In genomic region chr2:221571391-221572179, GRCh38 we compare ENCODE assay signal across 8 cellular contexts. TPM values are rescaled to one million over a fixed set of nuclear protein-coding genes. Genes with fewer than 3 reads are reported as not detected.
DNase-seq lines count a peak whose midpoint lies in the region; ATAC-seq and TF ChIP-seq lines count a peak whose summit lies in the region.

No MANE protein-coding gene starts in this region.

- H3K4me2 ChIP-seq in BLaER1 treated with 17β-estradiol and CSF1 and Interleukin-3, amounts not matched to agents 10 nM and 100 nM, result peak overlapping the region; percentile 96 to 100 (median 100)

- peak overlapping the region; percentile 63 to 77 (median 72) for H3K4me3 ChIP-seq in BLaER1 treated with 17β-estradiol and CSF1 and Interleukin-3, amounts not matched to agents 10 nM and 100 nM
- H3K4me3 ChIP-seq in ectodermal cell (ENCODE audit: insufficient read depth, low read depth, low read length), result peak overlapping the region; percentile 96
- H3K4me3 ChIP-seq in lung, result peak overlapping the region; percentile 72

- H3K36me3 Mint-ChIP-seq in activated CD4-positive, alpha-beta T cell treated with anti-CD3 and anti-CD28 coated beads for 36 hours (ENCODE audit: low read depth), result peaks cover 2% of the 10 kb centered on the region

- DNase-seq in activated CD4-positive, alpha-beta T cell treated with anti-CD3 and anti-CD28 coated beads for 36 hours, result peak; percentile 59
- no peak for DNase-seq in lung (ENCODE audit: low spot score)
- peak; percentile 20 for DNase-seq in stimulated activated naive CD8-positive, alpha-beta T cell treated with anti-CD3 and anti-CD28 coated beads, Interleukin-15, Interleukin-2, amounts not matched to agents 100 U/mL and 50 U/mL, for 24 hours
- no peak for DNase-seq in GM19240 (ENCODE audit: insufficient read length, low spot score)

- intact Hi-C loops in activated CD4-positive, alpha-beta T cell treated with anti-CD3 and anti-CD28 coated beads for 36 hours (cut with DNase I, micrococcal nuclease), result loop anchor here (1.0 to 10.0 kb wide), 13 partner anchors 53 to 1835 kb away; partner anchors contain the start of gene FARSB (in 1 of the 2)

- peaks cover 29% of the 10 kb centered on the region for H3K27me3 Mint-ChIP-seq in activated CD4-positive, alpha-beta T cell treated with anti-CD3 and anti-CD28 coated beads for 36 hours

- peaks cover 42% of the 10 kb centered on the region for H3K4me1 Mint-ChIP-seq in activated CD4-positive, alpha-beta T cell treated with anti-CD3 and anti-CD28 coated beads for 36 hours

- peak overlapping the region; percentile 68 for H3K27ac Mint-ChIP-seq in activated CD4-positive, alpha-beta T cell treated with anti-CD3 and anti-CD28 coated beads for 36 hours

- H3K36me3 ChIP-seq in BLaER1 treated with 17β-estradiol and CSF1 and Interleukin-3, amounts not matched to agents 10 nM and 100 nM, result no peaks in the 10 kb centered on the region
- H3K36me3 ChIP-seq in ectodermal cell (ENCODE audit: control insufficient read depth, insufficient read depth, low read length) (no peaks in the 10 kb centered on the region), lung (ENCODE audit: control insufficient read depth in 2 of 2, insufficient read depth in 2 of 2, low read length in 2 of 2) (no peaks in the 10 kb centered on the region)

- peak overlapping the region; percentile 15 to 76 (median 64); a peak in 20 of 22 replicates for H3K9ac ChIP-seq in BLaER1 treated with 17β-estradiol and CSF1 and Interleukin-3, amounts not matched to agents 10 nM and 100 nM

- H3K27me3 ChIP-seq in BLaER1 treated with 17β-estradiol and CSF1 and Interleukin-3, amounts not matched to agents 10 nM and 100 nM, result peaks cover 44 to 68% (median 58%) of the 10 kb centered on the region in 11 experiments
- H3K27me3 ChIP-seq in ectodermal cell (ENCODE audit: control insufficient read depth, insufficient read depth, low read length, poor library complexity, severe bottlenecking), result peaks cover 8% of the 10 kb centered on the region
- H3K27me3 ChIP-seq in lung (ENCODE audit: control insufficient read depth, insufficient read depth), result no peaks in the 10 kb centered on the region

- H3K27ac ChIP-seq in BLaER1 treated with 17β-estradiol and CSF1 and Interleukin-3, amounts not matched to agents 10 nM and 100 nM, result no peak overlapping the region
- H3K27ac ChIP-seq in ectodermal cell (ENCODE audit: insufficient read depth, low read depth, low read length, poor library complexity, severe bottlenecking) (peak overlapping the region; percentile 47), lung (ENCODE audit: low read depth in 1 of 2, low read length in 1 of 2) (peak overlapping the region; percentile 27 to 80)

- H3K9me3 ChIP-seq in BLaER1 treated with 17β-estradiol and CSF1 and Interleukin-3, amounts not matched to agents 10 nM and 100 nM (replicated peaks in 1 of 11), result no peaks in the 10 kb centered on the region
- H3K9me3 ChIP-seq in ectodermal cell (ENCODE audit: control insufficient read depth, low read length) (no peaks in the 10 kb centered on the region), lung (ENCODE audit: control insufficient read depth in 2 of 2, insufficient read depth in 1 of 2, low read length in 1 of 2) (no peaks in the 10 kb centered on the region)

- 0% methylated on average over 71 of the region's 71 CpGs for WGBS in ectodermal cell, 2 experiments
- 0 to 1% methylated on average over 70 to 71 of the region's 71 CpGs for WGBS in lung, 2 donors

- no peaks in the 10 kb centered on the region for H3K9me3 Mint-ChIP-seq in activated CD4-positive, alpha-beta T cell treated with anti-CD3 and anti-CD28 coated beads for 36 hours (ENCODE audit: low read depth)

- H3K4me3 Mint-ChIP-seq in activated CD4-positive, alpha-beta T cell treated with anti-CD3 and anti-CD28 coated beads for 36 hours, result peak overlapping the region; percentile 79

- POLR2A ChIA-PET in activated CD4-positive, alpha-beta T cell treated with anti-CD3 and anti-CD28 coated beads for 36 hours (lab: Charles Lee), result interaction anchor here (0.7 kb wide), 1 partner anchor 13 kb away, joined by 4 read pairs; no protein-coding TSS in a partner anchor

- peak; percentile 11 for ATAC-seq in GM19397 (IDR thresholded peaks at IDR 0.05; ENCODE audit: unreplicated experiment)
- ATAC-seq in HG03460 (IDR thresholded peaks at IDR 0.05; ENCODE audit: unreplicated experiment), result peak; percentile 4
- ATAC-seq in activated CD4-positive, alpha-beta T cell treated with anti-CD3 and anti-CD28 coated beads for 36 hours, result peak; percentile 1
- no peak for ATAC-seq in lung (ENCODE audit: insufficient read depth, low FRiP score)
- ATAC-seq in stimulated activated naive CD8-positive, alpha-beta T cell treated with anti-CD3 and anti-CD28 coated beads, Interleukin-15, Interleukin-2, amounts not matched to agents 100 U/mL and 50 U/mL, for 24 hours, result no peak

- H3K4me1 ChIP-seq in BLaER1 treated with 17β-estradiol and CSF1 and Interleukin-3, amounts not matched to agents 10 nM and 100 nM, result peaks cover 12 to 32% (median 19%) of the 10 kb centered on the region in 10 experiments; a peak in 19 of 20 replicates
- H3K4me1 ChIP-seq in ectodermal cell (ENCODE audit: control insufficient read depth, insufficient read depth, low read length) (peaks cover 23% of the 10 kb centered on the region), lung (ENCODE audit: control insufficient read depth in 2 of 2, insufficient read depth in 2 of 2, low read length in 2 of 2) (peaks cover 0 to 12% of the 10 kb centered on the region in 2 donors)

- CTCF ChIA-PET in activated CD4-positive, alpha-beta T cell treated with anti-CD3 and anti-CD28 coated beads for 36 hours (lab: Charles Lee), result no interaction called here

- peaks cover 0 to 9% (median 0%) of the 10 kb centered on the region in 11 experiments; a peak in 3 of 22 replicates for H4K20me1 ChIP-seq in BLaER1 treated with 17β-estradiol and CSF1 and Interleukin-3, amounts not matched to agents 10 nM and 100 nM

- TF ChIP-seq CTCF in lung (IDR thresholded peaks at IDR 0.05; ENCODE audit: control extremely low read depth, extremely low read depth), result no peak

RNA-seq across cellular contexts. Expression of gene EPHA4, which starts 0.5 kb away (rescaled TPM):
- total RNA-seq in activated CD4-positive, alpha-beta T cell treated with anti-CD3 and anti-CD28 coated beads for 36 hours, result 1 to 10 TPM; 5.9 to 7.2 TPM
- polyA plus RNA-seq in ectodermal cell (2013, experiment 1 of 4), result 204 TPM
- polyA plus RNA-seq in ectodermal cell (2013, experiment 2 of 4), result 249 TPM
- polyA plus RNA-seq in ectodermal cell (2013, experiment 3 of 4), result 149 TPM
- polyA plus RNA-seq in ectodermal cell (2013, experiment 4 of 4), result 183 TPM
- total RNA-seq in lung, result 10 to 100 TPM; 21.8 to 28.8 TPM
- polyA plus RNA-seq in lung, result 1 to 10 TPM; 2.5 to 7.6 TPM

Comparison
In these comparisons a context has a peak if more than half of its experiments do, and no peak if none do; other contexts are left out.
1. H3K27ac ChIP-seq: peak in ectodermal cell (single experiment) and lung (2 of 2); none in BLaER1 treated with 17β-estradiol and CSF1 and Interleukin-3, amounts not matched to agents 10 nM and 100 nM (0 of 11).
2. ATAC-seq: peak in GM19397 (single experiment), HG03460 (single experiment) and activated CD4-positive, alpha-beta T cell treated with anti-CD3 and anti-CD28 coated beads for 36 hours (single experiment); none in lung (single experiment) and stimulated activated naive CD8-positive, alpha-beta T cell treated with anti-CD3 and anti-CD28 coated beads, Interleukin-15, Interleukin-2, amounts not matched to agents 100 U/mL and 50 U/mL, for 24 hours (single experiment).
3. DNase-seq: peak in activated CD4-positive, alpha-beta T cell treated with anti-CD3 and anti-CD28 coated beads for 36 hours (single experiment) and stimulated activated naive CD8-positive, alpha-beta T cell treated with anti-CD3 and anti-CD28 coated beads, Interleukin-15, Interleukin-2, amounts not matched to agents 100 U/mL and 50 U/mL, for 24 hours (single experiment); none in lung (single experiment) and GM19240 (single experiment).
4. Peak in every context shown above with its lines, with median percentiles within 50 percentile points of each other: H3K4me3 ChIP-seq.